In the genomic region with DNA sequence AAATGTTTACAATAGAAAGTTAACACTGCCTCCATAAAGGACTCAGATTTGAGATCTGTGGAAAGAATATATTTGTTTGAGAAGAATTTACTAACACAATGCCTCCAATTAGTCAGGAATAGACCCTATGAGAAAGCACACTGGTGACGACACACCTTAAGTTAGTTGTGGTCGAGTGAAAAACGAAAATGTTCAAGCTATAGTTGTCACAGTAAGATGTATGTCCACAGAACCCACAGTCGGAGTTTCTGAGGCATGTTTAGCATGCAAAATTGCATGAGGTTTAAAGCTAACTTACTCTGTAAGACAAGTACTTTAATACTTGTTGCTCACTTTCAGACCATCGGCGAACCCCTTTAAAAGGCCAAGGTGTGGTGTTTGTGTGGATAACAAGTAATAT, we compare ENCODE assay signal across 30 cellular contexts.
"Had no signal": no experiment of that assay in that cellular context is flagged by ENCODE, and none has a peak within 500 bp of the region (broad histone marks: within the 10 kb centered on the region; RNA-seq: fewer than 3 reads in every experiment).

No MANE protein-coding gene starts in this region.

- DNase-seq: activated B cell treated with CpG ODN at 0.5 μM for 24 hours; activated CD4-positive, alpha-beta T cell treated with anti-CD3 and anti-CD28 coated beads for 48 hours; activated CD4-positive, alpha-beta T cell treated with anti-CD3 and anti-CD28 coated beads, Interleukin-2, amount 50 U/mL, for 1 hour; activated CD4-positive, alpha-beta T cell treated with anti-CD3 and anti-CD28 coated beads, Interleukin-2, amount 50 U/mL, for 48 hours; activated CD8-positive, alpha-beta memory T cell treated with anti-CD3 and anti-CD28 coated beads for 24 hours; activated CD8-positive, alpha-beta T cell treated with anti-CD3 and anti-CD28 coated beads for 36 hours; activated effector memory CD4-positive, alpha-beta T cell treated with anti-CD3 and anti-CD28 coated beads, Interleukin-2, amount 50 U/mL, for 16 hours; activated naive CD4-positive, alpha-beta T cell treated with anti-CD3 and anti-CD28 coated beads for 36 hours; activated naive CD8-positive, alpha-beta T cell treated with anti-CD3 and anti-CD28 coated beads for 36 hours; activated naive CD8-positive, alpha-beta T cell treated with anti-CD3 and anti-CD28 coated beads, Interleukin-2, amount 50 U/mL, for 24 hours; activated T-cell treated with anti-CD3 and anti-CD28 coated beads, Interleukin-2, amount 50 U/mL, for 4 hours; adrenal gland; central memory CD4-positive, alpha-beta T cell; cerebellar nuclear complex; colonic mucosa; dorsolateral prefrontal cortex; effector memory CD4-positive, alpha-beta T cell; endodermal cell; foreskin fibroblast; head of caudate nucleus; T-helper 17 cell; T1000; WERI-Rb-1 had no signal

- H3K27me3 Mint-ChIP-seq: activated B cell treated with CpG ODN at 0.5 μM for 24 hours; activated CD8-positive, alpha-beta T cell treated with anti-CD3 and anti-CD28 coated beads for 36 hours had no signal

- ATAC-seq: activated CD4-positive, CD25-positive, alpha-beta regulatory T cell treated with anti-CD3 and anti-CD28 coated beads, Interleukin-2, amount 50 U/mL, for 24 hours; activated CD8-positive, alpha-beta T cell treated with anti-CD3 and anti-CD28 coated beads for 36 hours; activated naive CD8-positive, alpha-beta T cell treated with anti-CD3 and anti-CD28 coated beads, Interleukin-2, amount 50 U/mL, for 24 hours; activated T-cell treated with anti-CD3 and anti-CD28 coated beads, Interleukin-2, amount 50 U/mL, for 4 hours; esophagus mucosa; T-helper 17 cell had no signal

- H3K9me3 Mint-ChIP-seq: activated CD8-positive, alpha-beta T cell treated with anti-CD3 and anti-CD28 coated beads for 36 hours; activated naive CD4-positive, alpha-beta T cell treated with anti-CD3 and anti-CD28 coated beads, Interleukin-2, amount 50 U/mL, for 24 hours; activated T-cell treated with anti-CD3 and anti-CD28 coated beads, Interleukin-2, amount 50 U/mL, for 4 hours; activated T-helper 2 cell treated with anti-CD3 and anti-CD28 coated beads, Interferon-gamma antibody, Interleukin-2, Interleukin-4, amounts not matched to agents 10 μg/mL and 5 μg/mL and 100 μg/mL, durations not matched to agents 14 hours and 24 hours and 36 hours; dendritic cell treated with granulocyte-macrophage colony-stimulating factor and Interleukin-4, amounts not matched to agents 40 ng/mL and 50 ng/mL, for 4 days; T-helper 2 cell treated with Interferon-gamma antibody and Interleukin-4, amounts not matched to agents 5 μg/mL and 100 μg/mL, for 36 hours had no signal

- H3K27ac Mint-ChIP-seq: activated B cell treated with CpG ODN at 0.5 μM for 24 hours; activated CD8-positive, alpha-beta T cell treated with anti-CD3 and anti-CD28 coated beads for 36 hours; activated naive CD4-positive, alpha-beta T cell treated with anti-CD3 and anti-CD28 coated beads for 36 hours; activated naive CD4-positive, alpha-beta T cell treated with anti-CD3 and anti-CD28 coated beads, Interleukin-2, amount 50 U/mL, for 24 hours; activated naive CD8-positive, alpha-beta T cell treated with anti-CD3 and anti-CD28 coated beads for 36 hours; activated naive CD8-positive, alpha-beta T cell treated with anti-CD3 and anti-CD28 coated beads, Interleukin-2, amount 50 U/mL, for 24 hours; activated T-helper 2 cell treated with anti-CD3 and anti-CD28 coated beads, Interferon-gamma antibody, Interleukin-2, Interleukin-4, amounts not matched to agents 10 μg/mL and 5 μg/mL and 100 μg/mL, durations not matched to agents 14 hours and 24 hours and 36 hours; brain; dendritic cell treated with granulocyte-macrophage colony-stimulating factor and Interleukin-4, amounts not matched to agents 40 ng/mL and 50 ng/mL, for 4 days; endodermal cell; T-helper 17 cell; T-helper 2 cell treated with Interferon-gamma antibody and Interleukin-4, amounts not matched to agents 5 μg/mL and 100 μg/mL, for 36 hours had no signal

- H3K4me3 Mint-ChIP-seq: activated B cell treated with CpG ODN at 0.5 μM for 24 hours; activated CD8-positive, alpha-beta T cell treated with anti-CD3 and anti-CD28 coated beads for 36 hours; activated naive CD4-positive, alpha-beta T cell treated with anti-CD3 and anti-CD28 coated beads for 36 hours; activated naive CD4-positive, alpha-beta T cell treated with anti-CD3 and anti-CD28 coated beads, Interleukin-2, amount 50 U/mL, for 24 hours; activated naive CD8-positive, alpha-beta T cell treated with anti-CD3 and anti-CD28 coated beads for 36 hours; activated naive CD8-positive, alpha-beta T cell treated with anti-CD3 and anti-CD28 coated beads, Interleukin-2, amount 50 U/mL, for 24 hours; activated T-cell treated with anti-CD3 and anti-CD28 coated beads, Interleukin-2, amount 50 U/mL, for 4 hours; brain; dendritic cell treated with granulocyte-macrophage colony-stimulating factor and Interleukin-4, amounts not matched to agents 40 ng/mL and 50 ng/mL, for 4 days; endodermal cell; T-helper 17 cell; T-helper 2 cell treated with Interferon-gamma antibody and Interleukin-4, amounts not matched to agents 5 μg/mL and 100 μg/mL, for 36 hours had no signal

- H3K36me3 Mint-ChIP-seq: activated naive CD8-positive, alpha-beta T cell treated with anti-CD3 and anti-CD28 coated beads for 36 hours; brain had no signal

- H3K4me1 Mint-ChIP-seq: activated B cell treated with CpG ODN at 0.5 μM for 24 hours, T-helper 17 cell had no signal
